ENCODE assay signal across 16 cellular contexts in genomic region chr4:96766359-96766758, GRCh38.
A peak's percentile ranks its signal among the peaks of the same experiment; 100 is the strongest.
DNase-seq lines count a peak whose midpoint lies in the region; ATAC-seq and TF ChIP-seq lines count a peak whose summit lies in the region.
"Had no signal": no experiment of that assay in that cellular context is flagged by ENCODE, and none has a peak within 500 bp of the region (broad histone marks: within the 10 kb centered on the region; RNA-seq: fewer than 3 reads in every experiment).

No MANE protein-coding gene starts in this region.

- no peaks in the 10 kb centered on the region for H3K36me3 Mint-ChIP-seq in mesothelial cell of epicardium

- H3K27ac ChIP-seq in RWPE2 (ENCODE audit: poor library complexity, severe bottlenecking): peak overlapping the region; percentile 47

- peak overlapping the region; percentile 21 for H3K27ac Mint-ChIP-seq in mesothelial cell of epicardium
- H3K27ac Mint-ChIP-seq: CD4-positive, alpha-beta T cell; H9 had no signal

- no peak overlapping the region for H3K4me3 Mint-ChIP-seq in mesothelial cell of epicardium
- H3K4me3 Mint-ChIP-seq: CD4-positive, alpha-beta T cell; H9 had no signal

- peak; percentile 82 for ATAC-seq in RWPE2 (ENCODE audit: low read depth)
- no peak for ATAC-seq in GM18868 (IDR thresholded peaks at IDR 0.05; ENCODE audit: unreplicated experiment)

- no peaks in the 10 kb centered on the region for H3K27me3 ChIP-seq in RWPE2 (ENCODE audit: insufficient read depth, poor library complexity, severe bottlenecking)
- H3K27me3 ChIP-seq: BE2C had no signal

- H3K36me3 ChIP-seq in RWPE2 (ENCODE audit: low read depth): no peaks in the 10 kb centered on the region
- H3K36me3 ChIP-seq: BE2C had no signal

- no peaks in the 10 kb centered on the region for H3K27me3 Mint-ChIP-seq in mesothelial cell of epicardium (ENCODE audit: low read depth)
- H3K27me3 Mint-ChIP-seq: CD4-positive, alpha-beta T cell had no signal

- DNase-seq in HPDE6-E6E7 (ENCODE audit: extremely low spot score) (peak; percentile 68), RWPE2 (ENCODE audit: low spot score) (peak; percentile 66), choroid plexus epithelial cell (ENCODE audit: low read depth) (peak; percentile 24), mesothelial cell of epicardium (ENCODE audit: low spot score in 2 of 2, unreplicated experiment in 2 of 2) (no peak), NCI-H1930 (lab: John Stamatoyannopoulos, UW) (no peak), NCI-H187 (lab: John Stamatoyannopoulos, UW) (no peak)
- DNase-seq: ACHN; BE2C; C1 segment of cervical spinal cord; Caco-2; CD4-positive, alpha-beta T cell; DMS153; DMS79; GDM1; H9 had no signal

- no peak for TF ChIP-seq CTCF in RWPE2 (IDR thresholded peaks at IDR 0.05; ENCODE audit: poor library complexity, severe bottlenecking)
- TF ChIP-seq CTCF in choroid plexus epithelial cell (conservative IDR thresholded peaks at IDR 0.05; ENCODE audit: low read depth, low read length): no peak
- no peak for TF ChIP-seq CTCF in mesothelial cell of epicardium (IDR thresholded peaks at IDR 0.05; ENCODE audit: unreplicated experiment)

- peaks cover 13% of the 10 kb centered on the region for H3K4me1 Mint-ChIP-seq in mesothelial cell of epicardium

- peaks cover 28% of the 10 kb centered on the region for H3K4me1 ChIP-seq in RWPE2 (ENCODE audit: insufficient read depth, poor library complexity, severe bottlenecking)
- H3K4me1 ChIP-seq: BE2C, Caco-2 had no signal

- peaks cover 2% of the 10 kb centered on the region for H3K9me3 ChIP-seq in RWPE2 (ENCODE audit: severe bottlenecking)
- H3K9me3 ChIP-seq: BE2C, Caco-2 had no signal

- H3K4me3 ChIP-seq in RWPE2 (ENCODE audit: severe bottlenecking) (no peak overlapping the region), choroid plexus epithelial cell (ENCODE audit: low read depth, low read length) (no peak overlapping the region)

- peaks cover 19% of the 10 kb centered on the region for H3K9me3 Mint-ChIP-seq in mesothelial cell of epicardium

Comparison
In these comparisons a context has a peak if more than half of its experiments do, and no peak if none do; other contexts are left out.
1. DNase-seq: peak in HPDE6-E6E7 (single experiment), RWPE2 (single experiment) and choroid plexus epithelial cell (single experiment); none in mesothelial cell of epicardium (0 of 2), NCI-H1930 (0 of 2) and NCI-H187 (0 of 2).